8 cellular contexts compared by ENCODE assay signal in genomic region chr12:100716949-100717732, GRCh38.
DNase-seq lines count a peak whose midpoint lies in the region; ATAC-seq and TF ChIP-seq lines count a peak whose summit lies in the region.

No MANE protein-coding gene starts in this region.

- peak overlapping the region; percentile 11; the same call in 1 of the 2 replicates for H3K27ac ChIP-seq in ACC112 (ENCODE audit: low read depth, low read length)

- no peaks in the 10 kb centered on the region for H3K36me3 Mint-ChIP-seq in endothelial cell (ENCODE audit: low read depth, unreplicated experiment)
- H3K36me3 Mint-ChIP-seq in activated CD4-positive, alpha-beta T cell treated with anti-CD3 and anti-CD28 coated beads, Interleukin-2, amount 10 ng/mL, durations not matched to agents 7 days and 5 days (ENCODE audit: low read depth) = no peaks in the 10 kb centered on the region

- H3K4me1 Mint-ChIP-seq in endothelial cell (ENCODE audit: unreplicated experiment) = peaks cover 4% of the 10 kb centered on the region
- peaks cover 2% of the 10 kb centered on the region for H3K4me1 Mint-ChIP-seq in activated CD4-positive, alpha-beta T cell treated with anti-CD3 and anti-CD28 coated beads, Interleukin-2, amount 10 ng/mL, durations not matched to agents 7 days and 5 days

- peak overlapping the region; percentile 39 for H2AFZ ChIP-seq in ACC112 (ENCODE audit: low read length, unreplicated experiment)

- H3K36me3 ChIP-seq in ACC112 (ENCODE audit: insufficient read depth, low read length) = no peaks in the 10 kb centered on the region
- no peaks in the 10 kb centered on the region for H3K36me3 ChIP-seq in mucosa of descending colon (ENCODE audit: low read depth)

- H3K79me2 ChIP-seq in ACC112 (ENCODE audit: control insufficient read depth, insufficient read depth, low read length, unreplicated experiment) = peaks cover 13% of the 10 kb centered on the region

- H3K4me1 ChIP-seq in ACC112 (ENCODE audit: control insufficient read depth, insufficient read depth, low read length, unreplicated experiment) = peaks cover 5% of the 10 kb centered on the region
- H3K4me1 ChIP-seq in mucosa of descending colon (ENCODE audit: low read depth) = peaks cover 5% of the 10 kb centered on the region

- no peak for DNase-seq in HFF-Myc (ENCODE audit: extremely low read depth, low read depth)
- peak; percentile 46 for DNase-seq in endothelial cell (ENCODE audit: low spot score)
- peak in 2 of 3 donors; percentile 38 to 42 for DNase-seq in mucosa of descending colon
- DNase-seq in activated CD4-positive, alpha-beta T cell treated with anti-CD3 and anti-CD28 coated beads, Interleukin-2, amount 10 ng/mL, durations not matched to agents 7 days and 5 days = no peak
- DNase-seq in SW480 (ENCODE audit: low spot score) = no peak
- no peak for DNase-seq in NCI-H1694 (lab: John Stamatoyannopoulos, UW)

- TF ChIP-seq CTCF in HFF-Myc (IDR thresholded peaks at IDR 0.05; ENCODE audit: low read depth, low read length, missing control alignments) = no peak
- TF ChIP-seq CTCF in endothelial cell (IDR thresholded peaks at IDR 0.05; ENCODE audit: unreplicated experiment) = no peak
- TF ChIP-seq CTCF in mucosa of descending colon (IDR thresholded peaks at IDR 0.05) = no peak

- POLR2A ChIA-PET in activated CD4-positive, alpha-beta T cell treated with anti-CD3 and anti-CD28 coated beads, Interleukin-2, amount 10 ng/mL, durations not matched to agents 7 days and 5 days (lab: Charles Lee) = no interaction called here

- CTCF ChIA-PET in activated CD4-positive, alpha-beta T cell treated with anti-CD3 and anti-CD28 coated beads, Interleukin-2, amount 10 ng/mL, durations not matched to agents 7 days and 5 days (lab: Charles Lee) = no interaction called here

- H3K4me3 ChIP-seq in ACC112 (ENCODE audit: low read depth, low read length) (peak overlapping the region; percentile 70), HFF-Myc (replicated peaks; ENCODE audit: low read depth, low read length) (peak overlapping the region; percentile 27), mucosa of descending colon (no peak overlapping the region)

- H3K9me3 ChIP-seq in mucosa of descending colon = no peaks in the 10 kb centered on the region

- H3K9me3 Mint-ChIP-seq in endothelial cell (ENCODE audit: unreplicated experiment) = no peaks in the 10 kb centered on the region
- H3K9me3 Mint-ChIP-seq in activated CD4-positive, alpha-beta T cell treated with anti-CD3 and anti-CD28 coated beads, Interleukin-2, amount 10 ng/mL, durations not matched to agents 7 days and 5 days = no peaks in the 10 kb centered on the region

- H3K27me3 Mint-ChIP-seq in endothelial cell (ENCODE audit: unreplicated experiment) = peaks cover 19% of the 10 kb centered on the region
- peaks cover 48% of the 10 kb centered on the region for H3K27me3 Mint-ChIP-seq in activated CD4-positive, alpha-beta T cell treated with anti-CD3 and anti-CD28 coated beads, Interleukin-2, amount 10 ng/mL, durations not matched to agents 7 days and 5 days

- intact Hi-C loops in mucosa of descending colon (cut with DNase I, micrococcal nuclease) = no loop called here

- peak; percentile 50 for ATAC-seq in mucosa of descending colon
- no peak for ATAC-seq in GM21723 (IDR thresholded peaks at IDR 0.05; ENCODE audit: unreplicated experiment)

- no peak overlapping the region for H3K27ac Mint-ChIP-seq in endothelial cell (ENCODE audit: unreplicated experiment)
- no peak overlapping the region for H3K27ac Mint-ChIP-seq in activated CD4-positive, alpha-beta T cell treated with anti-CD3 and anti-CD28 coated beads, Interleukin-2, amount 10 ng/mL, durations not matched to agents 7 days and 5 days

- H3K27me3 ChIP-seq in ACC112 (ENCODE audit: insufficient read depth, low read length) = peaks cover 12% of the 10 kb centered on the region

- peak overlapping the region; percentile 85 for H3K4me3 Mint-ChIP-seq in endothelial cell (ENCODE audit: unreplicated experiment)
- H3K4me3 Mint-ChIP-seq in activated CD4-positive, alpha-beta T cell treated with anti-CD3 and anti-CD28 coated beads, Interleukin-2, amount 10 ng/mL, durations not matched to agents 7 days and 5 days = no peak overlapping the region

Comparison
In these comparisons a context has a peak if more than half of its experiments do, and no peak if none do; other contexts are left out.
1. DNase-seq: peak in endothelial cell (single experiment) and mucosa of descending colon (2 of 3); none in HFF-Myc (single experiment), activated CD4-positive, alpha-beta T cell treated with anti-CD3 and anti-CD28 coated beads, Interleukin-2, amount 10 ng/mL, durations not matched to agents 7 days and 5 days (single experiment), SW480 (single experiment) and NCI-H1694 (single experiment).